In the genomic region with DNA sequence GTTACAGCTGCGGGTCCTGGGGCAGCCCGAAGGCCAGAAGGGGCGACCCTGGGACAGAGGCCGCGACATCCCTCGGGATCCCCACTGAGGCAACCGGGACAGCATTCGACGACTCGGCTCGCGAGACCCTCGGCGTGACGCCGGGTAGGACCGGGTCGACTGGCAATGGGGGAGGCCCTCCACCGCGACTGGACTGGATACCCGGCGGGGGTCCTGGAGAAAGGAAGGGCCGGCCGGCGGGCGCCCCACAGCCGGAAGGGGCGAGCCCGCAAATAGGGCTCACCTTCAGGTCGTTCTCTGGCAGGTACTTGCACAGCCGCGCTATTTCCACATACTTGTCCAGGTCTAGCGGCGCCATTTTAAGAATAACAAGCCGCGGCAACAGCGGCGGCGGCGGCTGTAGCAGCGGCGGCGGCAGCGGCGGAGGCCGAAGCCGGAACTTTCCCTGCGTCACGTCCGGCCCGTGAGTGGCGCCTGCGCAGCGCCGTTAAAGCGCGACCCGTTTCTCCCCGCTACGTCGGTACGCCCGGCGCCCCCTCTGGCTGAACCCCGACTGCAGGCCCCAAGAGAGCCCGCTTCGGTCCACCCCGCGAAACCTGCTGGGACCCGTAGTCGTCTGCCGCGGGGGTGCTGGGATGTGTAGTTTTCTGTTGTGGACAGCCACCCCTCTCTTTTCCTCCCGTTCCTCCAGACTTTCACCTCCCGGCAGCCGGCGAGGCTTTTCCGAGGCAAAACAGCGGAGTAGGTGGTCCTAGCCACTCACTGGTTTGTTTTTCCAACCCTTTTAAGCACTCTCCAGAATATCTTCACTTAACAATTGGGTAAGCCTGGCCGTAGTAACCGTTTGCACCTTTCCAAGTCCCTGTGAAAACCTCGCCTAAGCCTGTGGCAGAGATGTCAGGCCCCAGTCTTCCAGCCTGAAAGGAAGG, we compare ENCODE assay signal across 8 cellular contexts. TPM values are rescaled to one million over a fixed set of nuclear protein-coding genes. Genes with fewer than 3 reads are reported as not detected.
DNase-seq lines count a peak whose midpoint lies in the region; ATAC-seq and TF ChIP-seq lines count a peak whose summit lies in the region.

Gene PPP6C, minus strand, starts transcription at position 443 of the 929 bp plus-strand sequence. Its CDS starts 85 bp downstream, at position 358.

- H3K27me3 Mint-ChIP-seq in activated CD4-positive, alpha-beta T cell treated with anti-CD3 and anti-CD28 coated beads, Interleukin-2, amount 10 ng/mL, durations not matched to agents 24 days and 14 days, result no peaks in the 10 kb centered on the region

- H3K4me3 ChIP-seq in BLaER1, result peak within 1 kb of the TSS; percentile 95
- H3K4me3 ChIP-seq in coronary artery, result peak within 1 kb of the TSS; percentile 97

- H3K36me3 ChIP-seq in BLaER1, result peaks cover 12% of the 10 kb centered on the region

- DNase-seq in GM19240 (ENCODE audit: insufficient read length, low spot score) (peak; percentile 93), NCI-H526 (lab: John Stamatoyannopoulos, UW) (peak; percentile 81 to 92), coronary artery (ENCODE audit: low spot score) (peak; percentile 97), left kidney (ENCODE audit: low read depth, low spot score) (peak; percentile 99)
- DNase-seq in activated CD4-positive, alpha-beta T cell treated with anti-CD3 and anti-CD28 coated beads, Interleukin-2, amount 10 ng/mL, durations not matched to agents 24 days and 14 days, result peak; percentile 99
- peak; percentile 98 to 99 for DNase-seq in stimulated activated CD4-positive, alpha-beta T cell treated with anti-CD3 and anti-CD28 coated beads, Interleukin-2, amount 100 ng/mL, for 24 hours

- peak within 1 kb of the TSS; percentile 98 for H3K4me3 Mint-ChIP-seq in activated CD4-positive, alpha-beta T cell treated with anti-CD3 and anti-CD28 coated beads, Interleukin-2, amount 10 ng/mL, durations not matched to agents 24 days and 14 days

- H3K27me3 ChIP-seq in BLaER1, result no peaks in the 10 kb centered on the region

- no peaks in the 10 kb centered on the region for H3K9me3 Mint-ChIP-seq in activated CD4-positive, alpha-beta T cell treated with anti-CD3 and anti-CD28 coated beads, Interleukin-2, amount 10 ng/mL, durations not matched to agents 24 days and 14 days

- H4K20me1 ChIP-seq in BLaER1, result peaks cover 48% of the 10 kb centered on the region

- peak within 1 kb of the TSS; percentile 98 for H3K9ac ChIP-seq in BLaER1

- H3K4me2 ChIP-seq in BLaER1, result peak within 1 kb of the TSS; percentile 96

- peaks cover 9% of the 10 kb centered on the region for H3K36me3 Mint-ChIP-seq in activated CD4-positive, alpha-beta T cell treated with anti-CD3 and anti-CD28 coated beads, Interleukin-2, amount 10 ng/mL, durations not matched to agents 24 days and 14 days (ENCODE audit: low read depth)

- peaks cover 35% of the 10 kb centered on the region for H3K4me1 ChIP-seq in BLaER1

- H3K9me3 ChIP-seq in BLaER1, result no peaks in the 10 kb centered on the region

- peaks cover 30% of the 10 kb centered on the region for H3K4me1 Mint-ChIP-seq in activated CD4-positive, alpha-beta T cell treated with anti-CD3 and anti-CD28 coated beads, Interleukin-2, amount 10 ng/mL, durations not matched to agents 24 days and 14 days

- intact Hi-C loops in activated CD4-positive, alpha-beta T cell treated with anti-CD3 and anti-CD28 coated beads, Interleukin-2, amount 10 ng/mL, durations not matched to agents 24 days and 14 days (cut with micrococcal nuclease), result loop anchor here (1.0 to 2.0 kb wide), 6 partner anchors 11 to 327 kb away; partner anchors contain the start of genes ARPC5L, GOLGA1, HSPA5 and RABEPK

- peak; percentile 28 for TF ChIP-seq CTCF in coronary artery (IDR thresholded peaks at IDR 0.05)

- H3K27ac ChIP-seq in BLaER1 (peak within 1 kb of the TSS; percentile 96), coronary artery (peak within 1 kb of the TSS; percentile 96 to 98)

- peak within 1 kb of the TSS; percentile 96 for H3K27ac Mint-ChIP-seq in activated CD4-positive, alpha-beta T cell treated with anti-CD3 and anti-CD28 coated beads, Interleukin-2, amount 10 ng/mL, durations not matched to agents 24 days and 14 days

- peak; percentile 96 for ATAC-seq in HG03460 (IDR thresholded peaks at IDR 0.05; ENCODE audit: unreplicated experiment)

RNA-seq across cellular contexts. Expression of gene PPP6C, which starts in this region (rescaled TPM):
- total RNA-seq in activated CD4-positive, alpha-beta T cell treated with anti-CD3 and anti-CD28 coated beads, Interleukin-2, amount 10 ng/mL, durations not matched to agents 24 days and 14 days, result 48.1 and 52.5 TPM in 2 replicates

Comparison
In these comparisons a context has a peak if more than half of its experiments do, and no peak if none do; other contexts are left out.
1. Peak in every context shown above with its lines: DNase-seq, ATAC-seq, H3K4me3 ChIP-seq and H3K27ac ChIP-seq.